11 cellular contexts compared by ENCODE assay signal in genomic region chr10:22992075-22992474, GRCh38.
DNase-seq lines count a peak whose midpoint lies in the region; ATAC-seq and TF ChIP-seq lines count a peak whose summit lies in the region.
"Had no signal": no experiment of that assay in that cellular context is flagged by ENCODE, and none has a peak within 500 bp of the region (broad histone marks: within the 10 kb centered on the region; RNA-seq: fewer than 3 reads in every experiment).

No MANE protein-coding gene starts in this region.

- TF ChIP-seq POLR2A in ovary (IDR thresholded peaks at IDR 0.05), result no peak

- ATAC-seq in GM21717 (IDR thresholded peaks at IDR 0.05; ENCODE audit: unreplicated experiment) (peak; percentile 76), GM21825 (IDR thresholded peaks at IDR 0.05; ENCODE audit: unreplicated experiment) (no peak)
- ATAC-seq: body of pancreas had no signal

- WGBS in ovary, 3 donors, result 61 to 74% (median 63%) methylated on average over 5 of the region's 5 CpGs

- no peaks in the 10 kb centered on the region for H3K36me3 ChIP-seq in ovary

- H3K27me3 ChIP-seq in ovary, result no peaks in the 10 kb centered on the region
- H3K27me3 ChIP-seq: body of pancreas had no signal

- no peaks in the 10 kb centered on the region for H3K4me1 ChIP-seq in ovary (ENCODE audit: insufficient read depth)

- peak; percentile 9 to 33 for DNase-seq in activated CD4-positive, alpha-beta T cell treated with anti-CD3 and anti-CD28 coated beads for 4 hours
- no peak for DNase-seq in activated CD4-positive, alpha-beta T cell treated with anti-CD3 and anti-CD28 coated beads, Interleukin-2, amount 50 U/mL, for 1 hour
- peak; percentile 5 to 10 for DNase-seq in activated CD4-positive, alpha-beta T cell treated with anti-CD3 and anti-CD28 coated beads, Interleukin-2, amount 50 U/mL, for 4 hours
- peak; percentile 15 for DNase-seq in stimulated activated CD4-positive, alpha-beta T cell treated with anti-CD3 and anti-CD28 coated beads, Interleukin-4, amount 100 ng/mL, for 1 hour
- DNase-seq in activated gamma-delta T cell (lab: John Stamatoyannopoulos, UW) (no peak), ovary (no peak)
- DNase-seq: Kasumi-1, midbrain had no signal

- no peak overlapping the region for H3K4me3 ChIP-seq in ovary
- H3K4me3 ChIP-seq: body of pancreas had no signal

- TF ChIP-seq EP300 in ovary (IDR thresholded peaks at IDR 0.05), result no peak

- H3K9me3 ChIP-seq in ovary, result no peaks in the 10 kb centered on the region
- H3K9me3 ChIP-seq: body of pancreas had no signal

- no peak overlapping the region for H3K27ac ChIP-seq in ovary
- H3K27ac ChIP-seq: body of pancreas had no signal

- intact Hi-C loops in ovary (cut with DNase I), result loop anchor here in 2 of 4 donors (5.0 to 10.0 kb wide), 2 partner anchors 985 to 997 kb away; no protein-coding TSS in a partner anchor

- TF ChIP-seq CTCF in ovary (IDR thresholded peaks at IDR 0.05), result no peak

Comparison
In these comparisons a context has a peak if more than half of its experiments do, and no peak if none do; other contexts are left out.
1. DNase-seq: peak in activated CD4-positive, alpha-beta T cell treated with anti-CD3 and anti-CD28 coated beads for 4 hours (2 of 2), activated CD4-positive, alpha-beta T cell treated with anti-CD3 and anti-CD28 coated beads, Interleukin-2, amount 50 U/mL, for 4 hours (2 of 2) and stimulated activated CD4-positive, alpha-beta T cell treated with anti-CD3 and anti-CD28 coated beads, Interleukin-4, amount 100 ng/mL, for 1 hour (single experiment); none in activated CD4-positive, alpha-beta T cell treated with anti-CD3 and anti-CD28 coated beads, Interleukin-2, amount 50 U/mL, for 1 hour (single experiment), activated gamma-delta T cell (single experiment) and ovary (0 of 5).